8 cellular contexts compared by ENCODE assay signal in the genomic region with DNA sequence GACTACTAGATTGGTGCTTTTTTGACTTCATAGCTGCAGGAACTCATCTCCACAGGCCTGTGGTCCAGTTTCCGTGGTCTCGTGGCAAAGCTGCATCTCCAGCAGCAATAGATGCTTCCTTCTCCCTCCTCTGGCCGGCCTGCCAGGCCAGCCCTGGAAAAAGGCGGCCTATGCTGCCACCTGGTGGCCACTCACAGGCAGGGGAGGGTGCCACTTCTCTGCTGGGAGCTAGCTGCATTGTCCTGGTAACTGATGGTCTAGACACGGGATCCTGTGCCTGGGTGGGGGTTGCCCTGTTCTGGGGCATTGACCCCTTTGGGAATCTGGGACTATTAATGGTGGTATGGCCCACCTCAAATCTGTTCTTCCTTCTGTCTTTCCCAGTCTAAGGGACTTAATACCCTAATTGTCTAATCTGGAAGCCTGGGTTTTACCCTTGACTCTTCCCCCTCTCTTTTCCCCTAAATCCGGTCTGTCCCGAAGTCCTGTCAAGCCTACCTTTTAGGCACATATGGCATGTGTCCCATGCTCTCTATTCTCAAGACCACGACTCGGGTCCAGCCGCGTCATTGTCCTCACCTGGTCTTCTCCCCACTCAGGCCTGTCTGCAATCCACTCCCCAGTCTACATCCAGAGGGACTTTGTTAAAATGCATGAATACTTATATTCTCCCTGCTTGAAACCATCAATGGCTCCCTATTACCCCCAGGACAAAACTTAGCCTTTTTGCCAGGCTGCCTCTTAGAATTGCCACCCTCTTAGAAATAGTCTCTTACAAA. TPM values are rescaled to one million over a fixed set of nuclear protein-coding genes. Genes with fewer than 3 reads are reported as not detected.
DNase-seq lines count a peak whose midpoint lies in the region; ATAC-seq and TF ChIP-seq lines count a peak whose summit lies in the region.

No MANE protein-coding gene starts in this region.

- no peak for ATAC-seq in HG02852 (IDR thresholded peaks at IDR 0.05; ENCODE audit: unreplicated experiment)

- H3K27me3 ChIP-seq in ascending aorta (no peaks in the 10 kb centered on the region), smooth muscle cell (ENCODE audit: low read depth) (peaks cover 22% of the 10 kb centered on the region)

- no peaks in the 10 kb centered on the region; the same call in 1 of the 2 replicates for H3K27me3 Mint-ChIP-seq in HFFc6 (ENCODE audit: insufficient read depth)

- no peaks in the 10 kb centered on the region for H4K20me1 ChIP-seq in smooth muscle cell (ENCODE audit: low read depth)

- peak; percentile 86 for DNase-seq in GM10266 (ENCODE audit: extremely low spot score)
- DNase-seq in HFFc6: peak; percentile 59
- peak; percentile 45 for DNase-seq in NCI-H128 (lab: John Stamatoyannopoulos, UW; ENCODE audit: unreplicated experiment)
- peak; percentile 61 for DNase-seq in T1000 (lab: John Stamatoyannopoulos, UW)
- DNase-seq in ascending aorta (ENCODE audit: low spot score in 2 of 2): peak in 1 of 2 donors; percentile 89
- peak; percentile 87 for DNase-seq in hepatic stellate cell (ENCODE audit: low spot score)
- peak; percentile 43 for DNase-seq in smooth muscle cell (lab: John Stamatoyannopoulos, UW; ENCODE audit: unreplicated experiment)

- no peak overlapping the region for H3K27ac ChIP-seq in ascending aorta
- H3K27ac ChIP-seq in smooth muscle cell (ENCODE audit: low read depth): no peak overlapping the region

- no peak overlapping the region for H3K4me3 ChIP-seq in ascending aorta
- H3K4me3 ChIP-seq in smooth muscle cell: no peak overlapping the region

- H2AFZ ChIP-seq in smooth muscle cell (ENCODE audit: low read depth): no peak overlapping the region

- TF ChIP-seq CTCF in GM10266 (IDR thresholded peaks at IDR 0.05; ENCODE audit: control insufficient read depth, insufficient read depth, low read depth, missing control alignments): peak; percentile 96
- TF ChIP-seq CTCF in HFFc6 (IDR thresholded peaks at IDR 0.05): peak; percentile 99
- peak; percentile 89 to 94 (median 94) for TF ChIP-seq CTCF in ascending aorta (IDR thresholded peaks at IDR 0.05)
- peak; percentile 96 for TF ChIP-seq CTCF in smooth muscle cell (IDR thresholded peaks at IDR 0.05; ENCODE audit: borderline replicate concordance, insufficient read depth, poor library complexity, severe bottlenecking)

- 48% methylated on average over 11 of the region's 11 CpGs for WGBS in smooth muscle cell (ENCODE audit: low lambda C conversion rate)

- intact Hi-C loops in ascending aorta (cut with DNase I): loop anchor here (1.0 kb wide), 2 partner anchors 225 to 251 kb away; no protein-coding TSS in a partner anchor

- H3K79me2 ChIP-seq in smooth muscle cell (ENCODE audit: low read depth): no peaks in the 10 kb centered on the region

- peaks cover 4% of the 10 kb centered on the region; the same call in 1 of the 2 replicates for H3K9me3 Mint-ChIP-seq in HFFc6

- H3K9ac ChIP-seq in smooth muscle cell (ENCODE audit: low read depth): no peak overlapping the region

- H3K36me3 ChIP-seq in ascending aorta (no peaks in the 10 kb centered on the region), smooth muscle cell (ENCODE audit: low read depth) (no peaks in the 10 kb centered on the region)

- no peak overlapping the region for H3K4me2 ChIP-seq in smooth muscle cell

- H3K36me3 Mint-ChIP-seq in HFFc6 (ENCODE audit: low read depth): no peaks in the 10 kb centered on the region; the same call in 1 of the 2 replicates

- H3K9me3 ChIP-seq in ascending aorta (no peaks in the 10 kb centered on the region), smooth muscle cell (replicated peaks; ENCODE audit: low read depth) (no peaks in the 10 kb centered on the region)

- H3F3A ChIP-seq in smooth muscle cell (ENCODE audit: low read depth): no peaks in the 10 kb centered on the region

- no peak overlapping the region for H3K27ac Mint-ChIP-seq in HFFc6

- H3K4me1 Mint-ChIP-seq in HFFc6 (ENCODE audit: low read depth): peaks cover 18% of the 10 kb centered on the region

- H3K4me3 Mint-ChIP-seq in HFFc6: no peak overlapping the region

- H3K4me1 ChIP-seq in ascending aorta (peaks cover 0 to 7% of the 10 kb centered on the region in 2 donors), smooth muscle cell (ENCODE audit: low read depth) (no peaks in the 10 kb centered on the region)

RNA-seq across cellular contexts. Expression of gene PTGS1, which starts 20.1 kb away (rescaled TPM):
- total RNA-seq in HFFc6 (2021; fragmentation: NEBNext Ultra II Directional; extraction: Animal tissue kit (Norgen Biotek cat#: 25700)): 100 to 1,000 TPM in 3 of 6 experiments, 10 to 100 TPM in 3; 33.0 to 122 (median 102) TPM
- 13.0 TPM for total RNA-seq in ascending aorta
- total RNA-seq in smooth muscle cell: 0.13 and 2.3 TPM in 2 replicates
- 0.06 and 1.6 TPM in 2 replicates for polyA plus RNA-seq in smooth muscle cell
